In genomic region chr10:118047363-118047719, GRCh38 we compare ENCODE assay signal across 8 cellular contexts. TPM values are rescaled to one million over a fixed set of nuclear protein-coding genes. Genes with fewer than 3 reads are reported as not detected.
DNase-seq lines count a peak whose midpoint lies in the region; ATAC-seq and TF ChIP-seq lines count a peak whose summit lies in the region.

No MANE protein-coding gene starts in this region.

- peak overlapping the region; percentile 80 for H3K4me2 ChIP-seq in mammary epithelial cell (ENCODE audit: insufficient read depth, low read depth, low read length)

- TF ChIP-seq CTCF in mammary epithelial cell (conservative IDR thresholded peaks at IDR 0.05 in 1 of 2, IDR thresholded peaks at IDR 0.05 in 1 of 2; ENCODE audit: extremely low read depth in 1 of 2, insufficient read depth in 1 of 2, low read depth in 1 of 2, low read length in 2 of 2) = no peak

- in situ Hi-C loops in mammary epithelial cell (cut with MboI; ENCODE audit: low sequenced_read_pairs in 2 of 2) = no loop called here

- no peak for DNase-seq in stimulated activated naive CD8-positive, alpha-beta T cell treated with anti-CD3 and anti-CD28 coated beads, Interleukin-15, Interleukin-2, amounts not matched to agents 100 U/mL and 50 U/mL, for 24 hours
- DNase-seq in mammary epithelial cell (no peak), NCI-H2029 treated with DMSO at 0.1 percent for 48 hours (lab: John Stamatoyannopoulos, UW) (no peak), D341Med (ENCODE audit: low spot score) (no peak)

- no peak for ATAC-seq in stimulated activated naive CD8-positive, alpha-beta T cell treated with anti-CD3 and anti-CD28 coated beads, Interleukin-15, Interleukin-2, amounts not matched to agents 100 U/mL and 50 U/mL, for 24 hours
- no peak for ATAC-seq in HG02884 (IDR thresholded peaks at IDR 0.05; ENCODE audit: unreplicated experiment)
- no peak for ATAC-seq in GM19397 (IDR thresholded peaks at IDR 0.05; ENCODE audit: unreplicated experiment)

- H3K27me3 ChIP-seq in mammary epithelial cell (ENCODE audit: insufficient read depth, low read length) = no peaks in the 10 kb centered on the region

- dilution Hi-C loops in mammary epithelial cell (cut with HindIII; ENCODE audit: low sequenced_read_pairs) = no loop called here

- no peaks in the 10 kb centered on the region for H3K9me3 Mint-ChIP-seq in stimulated activated naive CD8-positive, alpha-beta T cell treated with anti-CD3 and anti-CD28 coated beads, Interleukin-15, Interleukin-2, amounts not matched to agents 100 ng/mL and 50 ng/mL, for 24 hours

- H3K79me2 ChIP-seq in mammary epithelial cell (ENCODE audit: insufficient read depth, low read length) = peaks cover 36% of the 10 kb centered on the region

- H3K4me1 ChIP-seq in mammary epithelial cell (ENCODE audit: insufficient read depth, low read length) = peaks cover 13% of the 10 kb centered on the region
- no peaks in the 10 kb centered on the region for H3K4me1 ChIP-seq in mesodermal cell (ENCODE audit: control insufficient read depth, insufficient read depth, low read length, poor library complexity, severe bottlenecking)

- peaks cover 31% of the 10 kb centered on the region for H3K4me1 Mint-ChIP-seq in stimulated activated naive CD8-positive, alpha-beta T cell treated with anti-CD3 and anti-CD28 coated beads, Interleukin-15, Interleukin-2, amounts not matched to agents 100 ng/mL and 50 ng/mL, for 24 hours (ENCODE audit: low read depth)

- no peaks in the 10 kb centered on the region for H3K36me3 ChIP-seq in mammary epithelial cell (ENCODE audit: insufficient read depth, low read length)
- no peaks in the 10 kb centered on the region for H3K36me3 ChIP-seq in mesodermal cell (ENCODE audit: control insufficient read depth, insufficient read depth, low read length)

- BruUV-seq in mammary epithelial cell (replicated peaks; lab: Mats Ljungman, UMichigan) = no TSS peak

- H3K9me3 ChIP-seq in mammary epithelial cell (replicated peaks; ENCODE audit: insufficient read depth, low read length) (no peaks in the 10 kb centered on the region), mesodermal cell (ENCODE audit: control insufficient read depth, low read length) (no peaks in the 10 kb centered on the region)

- H3K9ac ChIP-seq in mammary epithelial cell (ENCODE audit: insufficient read depth, low read length) = peak overlapping the region; percentile 48

- H2AFZ ChIP-seq in mammary epithelial cell (ENCODE audit: low read depth, low read length) = peak overlapping the region; percentile 97

- H3K4me3 ChIP-seq in mammary epithelial cell (replicated peaks in 1 of 3; ENCODE audit: insufficient read depth in 1 of 3, low read depth in 2 of 3, low read length in 3 of 3) (peak overlapping the region; percentile 68 to 84 (median 72)), mesodermal cell (ENCODE audit: extremely low read depth, insufficient read depth, low read length, poor library complexity, severe bottlenecking) (peak overlapping the region; percentile 66)

- CTCF ChIA-PET in mammary epithelial cell (lab: Charles Lee; ENCODE audit: low non-redundant PET) = no interaction called here

- 75% methylated on average over 15 of the region's 15 CpGs for WGBS in mammary epithelial cell (ENCODE audit: low coverage, missing lambda C conversion rate)
- WGBS in mesodermal cell (ENCODE audit: insufficient coverage in 2 of 2), 2 experiments = 88 to 91% methylated on average over 13 of the region's 15 CpGs

- H3K36me3 Mint-ChIP-seq in stimulated activated naive CD8-positive, alpha-beta T cell treated with anti-CD3 and anti-CD28 coated beads, Interleukin-15, Interleukin-2, amounts not matched to agents 100 ng/mL and 50 ng/mL, for 24 hours (ENCODE audit: low read depth) = no peaks in the 10 kb centered on the region

- peak overlapping the region; percentile 92 for H3K4me3 Mint-ChIP-seq in stimulated activated naive CD8-positive, alpha-beta T cell treated with anti-CD3 and anti-CD28 coated beads, Interleukin-15, Interleukin-2, amounts not matched to agents 100 ng/mL and 50 ng/mL, for 24 hours

- H3K27ac Mint-ChIP-seq in stimulated activated naive CD8-positive, alpha-beta T cell treated with anti-CD3 and anti-CD28 coated beads, Interleukin-15, Interleukin-2, amounts not matched to agents 100 ng/mL and 50 ng/mL, for 24 hours = peak overlapping the region; percentile 74

- intact Hi-C loops in mammary epithelial cell (cut with micrococcal nuclease) = loop anchor here (2.0 to 5.0 kb wide), 5 partner anchors 45 to 510 kb away; no protein-coding TSS in a partner anchor

- no peaks in the 10 kb centered on the region for H4K20me1 ChIP-seq in mammary epithelial cell (ENCODE audit: insufficient read depth, low read length)

- H3K27ac ChIP-seq in mammary epithelial cell (ENCODE audit: insufficient read depth, low read depth, low read length) (peak overlapping the region; percentile 68), mesodermal cell (ENCODE audit: low read depth, low read length, severe bottlenecking) (peak overlapping the region; percentile 94)

- H3K27me3 Mint-ChIP-seq in stimulated activated naive CD8-positive, alpha-beta T cell treated with anti-CD3 and anti-CD28 coated beads, Interleukin-15, Interleukin-2, amounts not matched to agents 100 ng/mL and 50 ng/mL, for 24 hours = no peaks in the 10 kb centered on the region

RNA-seq across cellular contexts. Expression of gene RAB11FIP2, which starts 0.6 kb away (rescaled TPM):
- 10 to 100 TPM; 16.6 to 22.3 TPM for total RNA-seq in mammary epithelial cell
- polyA plus RNA-seq in mammary epithelial cell = 4.1 TPM
- 2.0 TPM for polyA minus RNA-seq in mammary epithelial cell
- 8.5 TPM for polyA plus RNA-seq in mesodermal cell (2013, experiment 1 of 2)
- polyA plus RNA-seq in mesodermal cell (2013, experiment 2 of 2) = 11.8 TPM
